ENCODE assay signal across 1 cellular context in the genomic region with DNA sequence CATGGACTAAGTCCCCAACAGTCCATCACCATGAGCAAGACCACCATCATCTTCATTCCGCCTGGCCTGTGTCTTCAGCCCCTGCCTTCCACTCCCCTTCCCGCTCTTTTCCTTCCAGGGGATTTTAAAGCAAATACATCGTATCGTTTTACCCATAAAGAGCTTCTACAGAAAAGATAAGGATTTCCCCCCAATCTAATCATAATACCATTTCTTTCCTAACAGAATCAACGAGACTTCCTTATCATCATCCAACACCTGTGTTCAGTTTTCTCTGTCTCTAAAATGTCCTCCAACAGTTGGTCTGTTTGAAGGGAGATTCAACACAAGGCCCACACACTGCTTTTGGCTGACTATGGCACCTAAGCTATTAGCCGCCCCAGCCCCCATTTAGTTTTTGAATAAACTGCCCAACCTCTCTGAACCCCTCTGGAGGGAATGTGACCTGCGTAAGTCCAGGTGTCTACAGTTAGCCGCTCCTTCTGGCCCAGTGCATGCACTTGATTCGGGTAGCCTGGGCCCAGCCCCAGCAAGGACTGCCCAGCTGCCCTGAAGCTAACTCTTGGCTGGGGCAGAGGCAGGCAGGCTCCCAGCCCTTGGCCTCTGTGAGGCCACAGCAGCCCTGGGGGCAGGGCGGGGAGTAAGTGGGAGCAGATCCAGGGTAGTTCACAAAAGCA.
A peak's percentile ranks its signal among the peaks of the same experiment; 100 is the strongest.
TF ChIP-seq lines count a peak whose summit lies in the region.

No MANE protein-coding gene starts in this region.

TF ChIP-seq in K562, 482 proteins besides CTCF, POLR2A, EP300 and RAD21 (continued from another document and continues in another):
- TF ChIP-seq, protein P1, sequence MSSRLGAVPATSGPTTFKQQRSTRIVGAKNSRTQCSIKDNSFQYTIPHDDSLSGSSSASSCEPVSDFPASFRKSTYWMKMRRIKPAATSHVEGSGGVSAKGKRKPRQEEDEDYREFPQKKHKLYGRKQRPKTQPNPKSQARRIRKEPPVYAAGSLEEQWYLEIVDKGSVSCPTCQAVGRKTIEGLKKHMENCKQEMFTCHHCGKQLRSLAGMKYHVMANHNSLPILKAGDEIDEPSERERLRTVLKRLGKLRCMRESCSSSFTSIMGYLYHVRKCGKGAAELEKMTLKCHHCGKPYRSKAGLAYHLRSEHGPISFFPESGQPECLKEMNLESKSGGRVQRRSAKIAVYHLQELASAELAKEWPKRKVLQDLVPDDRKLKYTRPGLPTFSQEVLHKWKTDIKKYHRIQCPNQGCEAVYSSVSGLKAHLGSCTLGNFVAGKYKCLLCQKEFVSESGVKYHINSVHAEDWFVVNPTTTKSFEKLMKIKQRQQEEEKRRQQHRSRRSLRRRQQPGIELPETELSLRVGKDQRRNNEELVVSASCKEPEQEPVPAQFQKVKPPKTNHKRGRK (tag; IDR thresholded peaks at IDR 0.05): no peak
- TF ChIP-seq CAMTA2 (CRISPR knock-in tag; conservative IDR thresholded peaks at IDR 0.05): no peak
- TF ChIP-seq, protein P2, sequence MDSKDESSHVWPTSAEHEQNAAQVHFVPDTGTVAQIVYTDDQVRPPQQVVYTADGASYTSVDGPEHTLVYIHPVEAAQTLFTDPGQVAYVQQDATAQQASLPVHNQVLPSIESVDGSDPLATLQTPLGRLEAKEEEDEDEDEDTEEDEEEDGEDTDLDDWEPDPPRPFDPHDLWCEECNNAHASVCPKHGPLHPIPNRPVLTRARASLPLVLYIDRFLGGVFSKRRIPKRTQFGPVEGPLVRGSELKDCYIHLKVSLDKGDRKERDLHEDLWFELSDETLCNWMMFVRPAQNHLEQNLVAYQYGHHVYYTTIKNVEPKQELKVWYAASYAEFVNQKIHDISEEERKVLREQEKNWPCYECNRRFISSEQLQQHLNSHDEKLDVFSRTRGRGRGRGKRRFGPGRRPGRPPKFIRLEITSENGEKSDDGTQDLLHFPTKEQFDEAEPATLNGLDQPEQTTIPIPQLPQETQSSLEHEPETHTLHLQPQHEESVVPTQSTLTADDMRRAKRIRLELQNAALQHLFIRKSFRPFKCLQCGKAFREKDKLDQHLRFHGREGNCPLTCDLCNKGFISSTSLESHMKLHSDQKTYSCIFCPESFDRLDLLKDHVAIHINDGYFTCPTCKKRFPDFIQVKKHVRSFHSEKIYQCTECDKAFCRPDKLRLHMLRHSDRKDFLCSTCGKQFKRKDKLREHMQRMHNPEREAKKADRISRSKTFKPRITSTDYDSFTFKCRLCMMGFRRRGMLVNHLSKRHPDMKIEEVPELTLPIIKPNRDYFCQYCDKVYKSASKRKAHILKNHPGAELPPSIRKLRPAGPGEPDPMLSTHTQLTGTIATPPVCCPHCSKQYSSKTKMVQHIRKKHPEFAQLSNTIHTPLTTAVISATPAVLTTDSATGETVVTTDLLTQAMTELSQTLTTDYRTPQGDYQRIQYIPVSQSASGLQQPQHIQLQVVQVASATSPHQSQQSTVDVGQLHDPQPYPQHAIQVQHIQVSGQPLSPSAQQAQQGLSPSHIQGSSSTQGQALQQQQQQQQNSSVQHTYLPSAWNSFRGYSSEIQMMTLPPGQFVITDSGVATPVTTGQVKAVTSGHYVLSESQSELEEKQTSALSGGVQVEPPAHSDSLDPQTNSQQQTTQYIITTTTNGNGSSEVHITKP (IDR thresholded peaks at IDR 0.05; ENCODE audit: partially characterized antibody): no peak
- TF ChIP-seq GTF2A2 (tag; IDR thresholded peaks at IDR 0.05): no peak
- no peak; the same call in 1 of the 2 replicates for TF ChIP-seq ERF (CRISPR knock-in tag; IDR thresholded peaks at IDR 0.05)
- TF ChIP-seq, protein P3, sequence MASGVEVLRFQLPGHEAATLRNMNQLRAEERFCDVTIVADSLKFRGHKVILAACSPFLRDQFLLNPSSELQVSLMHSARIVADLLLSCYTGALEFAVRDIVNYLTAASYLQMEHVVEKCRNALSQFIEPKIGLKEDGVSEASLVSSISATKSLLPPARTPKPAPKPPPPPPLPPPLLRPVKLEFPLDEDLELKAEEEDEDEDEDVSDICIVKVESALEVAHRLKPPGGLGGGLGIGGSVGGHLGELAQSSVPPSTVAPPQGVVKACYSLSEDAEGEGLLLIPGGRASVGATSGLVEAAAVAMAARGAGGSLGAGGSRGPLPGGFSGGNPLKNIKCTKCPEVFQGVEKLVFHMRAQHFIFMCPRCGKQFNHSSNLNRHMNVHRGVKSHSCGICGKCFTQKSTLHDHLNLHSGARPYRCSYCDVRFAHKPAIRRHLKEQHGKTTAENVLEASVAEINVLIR (CRISPR knock-in tag; IDR thresholded peaks at IDR 0.05): no peak
- TF ChIP-seq DPF2 (IDR thresholded peaks at IDR 0.05): peak; percentile 96
- TF ChIP-seq RCOR1 (IDR thresholded peaks at IDR 0.05; ENCODE audit: borderline replicate concordance in 1 of 2, low read depth in 2 of 2, low read length in 2 of 2): peak in 1 of 2 experiments; percentile 78; a peak in 2 of 4 replicates
- no peak for TF ChIP-seq RBM25 (IDR thresholded peaks at IDR 0.05; ENCODE audit: low read depth, low read length, severe bottlenecking)
- no peak for TF ChIP-seq ZNF699 (CRISPR knock-in tag; IDR thresholded peaks at IDR 0.05; ENCODE audit: insufficient replicate concordance)
- TF ChIP-seq, protein P4, sequence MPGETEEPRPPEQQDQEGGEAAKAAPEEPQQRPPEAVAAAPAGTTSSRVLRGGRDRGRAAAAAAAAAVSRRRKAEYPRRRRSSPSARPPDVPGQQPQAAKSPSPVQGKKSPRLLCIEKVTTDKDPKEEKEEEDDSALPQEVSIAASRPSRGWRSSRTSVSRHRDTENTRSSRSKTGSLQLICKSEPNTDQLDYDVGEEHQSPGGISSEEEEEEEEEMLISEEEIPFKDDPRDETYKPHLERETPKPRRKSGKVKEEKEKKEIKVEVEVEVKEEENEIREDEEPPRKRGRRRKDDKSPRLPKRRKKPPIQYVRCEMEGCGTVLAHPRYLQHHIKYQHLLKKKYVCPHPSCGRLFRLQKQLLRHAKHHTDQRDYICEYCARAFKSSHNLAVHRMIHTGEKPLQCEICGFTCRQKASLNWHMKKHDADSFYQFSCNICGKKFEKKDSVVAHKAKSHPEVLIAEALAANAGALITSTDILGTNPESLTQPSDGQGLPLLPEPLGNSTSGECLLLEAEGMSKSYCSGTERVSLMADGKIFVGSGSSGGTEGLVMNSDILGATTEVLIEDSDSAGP (CRISPR knock-in tag; IDR thresholded peaks at IDR 0.05): no peak
- TF ChIP-seq PYGO2 (tag; IDR thresholded peaks at IDR 0.05): no peak
- TF ChIP-seq KHSRP (IDR thresholded peaks at IDR 0.05): peak; percentile 50; the same call in 1 of the 2 replicates
- no peak for TF ChIP-seq PRMT5 (CRISPR knock-in tag; IDR thresholded peaks at IDR 0.05)
- TF ChIP-seq, protein P5, sequence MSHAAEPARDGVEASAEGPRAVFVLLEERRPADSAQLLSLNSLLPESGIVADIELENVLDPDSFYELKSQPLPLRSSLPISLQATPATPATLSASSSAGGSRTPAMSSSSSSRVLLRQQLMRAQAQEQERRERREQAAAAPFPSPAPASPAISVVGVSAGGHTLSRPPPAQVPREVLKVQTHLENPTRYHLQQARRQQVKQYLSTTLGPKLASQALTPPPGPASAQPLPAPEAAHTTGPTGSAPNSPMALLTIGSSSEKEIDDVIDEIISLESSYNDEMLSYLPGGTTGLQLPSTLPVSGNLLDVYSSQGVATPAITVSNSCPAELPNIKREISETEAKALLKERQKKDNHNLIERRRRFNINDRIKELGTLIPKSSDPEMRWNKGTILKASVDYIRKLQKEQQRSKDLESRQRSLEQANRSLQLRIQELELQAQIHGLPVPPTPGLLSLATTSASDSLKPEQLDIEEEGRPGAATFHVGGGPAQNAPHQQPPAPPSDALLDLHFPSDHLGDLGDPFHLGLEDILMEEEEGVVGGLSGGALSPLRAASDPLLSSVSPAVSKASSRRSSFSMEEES (CRISPR knock-in tag; IDR thresholded peaks at IDR 0.05): no peak; the same call in 1 of the 2 replicates
- no peak for TF ChIP-seq FOS (IDR thresholded peaks at IDR 0.05; ENCODE audit: extremely low read depth, insufficient read length)
- TF ChIP-seq SUPT5H (IDR thresholded peaks at IDR 0.05): no peak
- TF ChIP-seq ESRRB (CRISPR knock-in tag; IDR thresholded peaks at IDR 0.05; ENCODE audit: borderline replicate concordance): no peak
- no peak for TF ChIP-seq TCF7L2 (IDR thresholded peaks at IDR 0.05; ENCODE audit: low read depth, low read length)
- peak; percentile 69 for TF ChIP-seq MBD2 (IDR thresholded peaks at IDR 0.05; ENCODE audit: borderline replicate concordance, low read depth)
- no peak for TF ChIP-seq ZNF124 (CRISPR knock-in tag; IDR thresholded peaks at IDR 0.05)
- no peak for TF ChIP-seq ZNF696 (CRISPR knock-in tag; conservative IDR thresholded peaks at IDR 0.05)
- no peak for TF ChIP-seq PHF21A (IDR thresholded peaks at IDR 0.05; ENCODE audit: borderline replicate concordance, low read depth)
- TF ChIP-seq, protein P6, sequence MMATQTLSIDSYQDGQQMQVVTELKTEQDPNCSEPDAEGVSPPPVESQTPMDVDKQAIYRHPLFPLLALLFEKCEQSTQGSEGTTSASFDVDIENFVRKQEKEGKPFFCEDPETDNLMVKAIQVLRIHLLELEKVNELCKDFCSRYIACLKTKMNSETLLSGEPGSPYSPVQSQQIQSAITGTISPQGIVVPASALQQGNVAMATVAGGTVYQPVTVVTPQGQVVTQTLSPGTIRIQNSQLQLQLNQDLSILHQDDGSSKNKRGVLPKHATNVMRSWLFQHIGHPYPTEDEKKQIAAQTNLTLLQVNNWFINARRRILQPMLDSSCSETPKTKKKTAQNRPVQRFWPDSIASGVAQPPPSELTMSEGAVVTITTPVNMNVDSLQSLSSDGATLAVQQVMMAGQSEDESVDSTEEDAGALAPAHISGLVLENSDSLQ (IDR thresholded peaks at IDR 0.05): no peak
- TF ChIP-seq ZNF316 (IDR thresholded peaks at IDR 0.05): no peak
- TF ChIP-seq, protein P7, sequence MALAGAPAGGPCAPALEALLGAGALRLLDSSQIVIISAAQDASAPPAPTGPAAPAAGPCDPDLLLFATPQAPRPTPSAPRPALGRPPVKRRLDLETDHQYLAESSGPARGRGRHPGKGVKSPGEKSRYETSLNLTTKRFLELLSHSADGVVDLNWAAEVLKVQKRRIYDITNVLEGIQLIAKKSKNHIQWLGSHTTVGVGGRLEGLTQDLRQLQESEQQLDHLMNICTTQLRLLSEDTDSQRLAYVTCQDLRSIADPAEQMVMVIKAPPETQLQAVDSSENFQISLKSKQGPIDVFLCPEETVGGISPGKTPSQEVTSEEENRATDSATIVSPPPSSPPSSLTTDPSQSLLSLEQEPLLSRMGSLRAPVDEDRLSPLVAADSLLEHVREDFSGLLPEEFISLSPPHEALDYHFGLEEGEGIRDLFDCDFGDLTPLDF (CRISPR knock-in tag; IDR thresholded peaks at IDR 0.05): no peak
- TF ChIP-seq, protein P8, sequence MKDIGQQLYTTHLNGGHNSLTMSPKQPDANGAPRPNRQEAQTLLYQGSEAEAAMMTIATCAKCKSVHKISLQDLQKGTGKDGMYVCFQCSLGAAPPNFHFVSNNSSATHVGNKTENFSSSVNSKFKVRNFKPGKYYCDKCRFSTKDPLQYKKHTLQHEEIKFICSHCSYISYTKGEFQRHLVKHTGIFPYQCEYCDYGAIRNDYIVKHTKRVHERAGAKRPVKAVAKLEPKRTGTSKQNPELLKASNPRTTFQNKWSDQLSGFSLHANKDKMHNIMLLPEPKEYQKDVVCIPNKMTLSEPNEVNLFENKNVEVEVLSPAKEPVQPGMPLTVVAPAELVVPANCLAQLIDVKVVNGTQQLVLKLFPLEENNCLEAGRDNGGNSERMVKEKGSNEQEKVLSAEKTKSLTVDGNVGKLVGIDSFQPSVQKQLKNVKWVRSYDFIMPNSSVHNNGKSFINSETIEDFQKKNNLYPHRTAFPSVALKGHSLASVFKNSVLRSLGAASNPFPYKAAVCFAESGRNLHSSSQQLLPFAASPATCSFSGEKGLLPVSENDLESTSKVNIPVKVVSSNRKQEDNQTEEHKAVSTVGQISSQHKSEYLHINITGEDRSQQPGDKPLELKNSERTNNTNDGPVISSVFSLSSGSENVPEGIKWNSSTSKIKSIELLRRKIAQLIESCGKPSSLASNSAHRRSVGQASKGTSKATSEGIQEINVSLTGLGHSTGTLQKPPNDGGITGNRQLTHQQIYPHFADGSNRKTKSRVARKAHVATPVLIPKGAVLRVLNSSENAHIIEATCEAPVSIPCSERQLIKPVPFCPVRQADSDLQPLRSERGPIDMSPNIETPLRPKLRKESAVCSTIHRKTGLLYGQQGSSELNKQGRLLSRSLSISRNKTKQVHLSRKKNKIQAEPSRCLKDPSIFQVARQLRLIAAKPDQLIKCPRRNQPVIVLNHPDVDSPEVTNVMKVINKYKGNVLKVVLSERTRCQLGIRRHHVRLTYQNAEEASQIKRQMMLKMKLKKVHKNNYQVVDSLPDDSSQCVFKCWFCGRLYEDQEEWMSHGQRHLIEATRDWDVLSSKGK (CRISPR knock-in tag; IDR thresholded peaks at IDR 0.05): no peak
- TF ChIP-seq IFI16 (CRISPR knock-in tag; IDR thresholded peaks at IDR 0.05): no peak
- no peak for TF ChIP-seq SMAD2 (IDR thresholded peaks at IDR 0.05; ENCODE audit: low read depth, low read length)
- TF ChIP-seq, protein P9, sequence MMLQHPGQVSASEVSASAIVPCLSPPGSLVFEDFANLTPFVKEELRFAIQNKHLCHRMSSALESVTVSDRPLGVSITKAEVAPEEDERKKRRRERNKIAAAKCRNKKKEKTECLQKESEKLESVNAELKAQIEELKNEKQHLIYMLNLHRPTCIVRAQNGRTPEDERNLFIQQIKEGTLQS (IDR thresholded peaks at IDR 0.05): no peak
- TF ChIP-seq, protein P9 (CRISPR knock-in tag; conservative IDR thresholded peaks at IDR 0.05): no peak
- TF ChIP-seq HDGF (IDR thresholded peaks at IDR 0.05): peak; percentile 58; the same call in 1 of the 2 replicates
- no peak for TF ChIP-seq FOXJ3 (CRISPR knock-in tag; IDR thresholded peaks at IDR 0.05)
- no peak for TF ChIP-seq ZNF324 (CRISPR knock-in tag; IDR thresholded peaks at IDR 0.05)
- TF ChIP-seq CBX8 (IDR thresholded peaks at IDR 0.05; ENCODE audit: borderline replicate concordance, extremely low read depth, low read depth, low read length, poor library complexity, severe bottlenecking): no peak
- TF ChIP-seq CEBPG (CRISPR knock-in tag; IDR thresholded peaks at IDR 0.05): no peak
- no peak for TF ChIP-seq CEBPG (tag; conservative IDR thresholded peaks at IDR 0.05 in 1 of 2, IDR thresholded peaks at IDR 0.05 in 1 of 2)
- no peak for TF ChIP-seq CBX5 (IDR thresholded peaks at IDR 0.05; ENCODE audit: borderline replicate concordance, low read depth)
- peak; percentile 71; the same call in 1 of the 2 replicates for TF ChIP-seq SMARCC2 (IDR thresholded peaks at IDR 0.05; ENCODE audit: low read depth)
- TF ChIP-seq ZNF212 (CRISPR knock-in tag; IDR thresholded peaks at IDR 0.05): no peak
- no peak for TF ChIP-seq ZNF436 (CRISPR knock-in tag; IDR thresholded peaks at IDR 0.05)
